8 cellular contexts compared by ENCODE assay signal in genomic region chrX:120468071-120468470, GRCh38. TPM values are rescaled to one million over a fixed set of nuclear protein-coding genes. Genes with fewer than 3 reads are reported as not detected.
A peak's percentile ranks its signal among the peaks of the same experiment; 100 is the strongest.
DNase-seq lines count a peak whose midpoint lies in the region; ATAC-seq and TF ChIP-seq lines count a peak whose summit lies in the region.

No MANE protein-coding gene starts in this region.

- H3K9ac ChIP-seq in BLaER1 (peak overlapping the region; percentile 84), Karpas-422 (ENCODE audit: low read length) (peak overlapping the region; percentile 78)

- intact Hi-C loops in natural killer cell (cut with micrococcal nuclease) = loop anchor here (5.0 kb wide), 1 partner anchor 166 kb away; no protein-coding TSS in a partner anchor

- no peaks in the 10 kb centered on the region for H3K27me3 Mint-ChIP-seq in natural killer cell (ENCODE audit: low read depth in 2 of 2)

- peak overlapping the region; percentile 83 to 88 for H3K27ac Mint-ChIP-seq in natural killer cell

- peak overlapping the region; percentile 83 for H3K27ac ChIP-seq in BLaER1
- H3K27ac ChIP-seq in Karpas-422 (ENCODE audit: low read length) = no peak overlapping the region
- peak overlapping the region; percentile 90 for H3K27ac ChIP-seq in caudate nucleus (ENCODE audit: low read depth, low read length)

- H3K4me2 ChIP-seq in BLaER1 = peak overlapping the region; percentile 80
- peak overlapping the region; percentile 70 for H3K4me2 ChIP-seq in Karpas-422 (ENCODE audit: low read depth, low read length, poor library complexity, severe bottlenecking)

- H3K36me3 ChIP-seq in BLaER1 (no peaks in the 10 kb centered on the region), Karpas-422 (ENCODE audit: insufficient read depth, low read length) (no peaks in the 10 kb centered on the region)

- peaks cover 42% of the 10 kb centered on the region for H3K79me2 ChIP-seq in Karpas-422 (ENCODE audit: low read length)

- peak overlapping the region; percentile 91 for H3K4me3 Mint-ChIP-seq in natural killer cell

- H3K4me3 ChIP-seq in BLaER1 (peak overlapping the region; percentile 74), Karpas-422 (ENCODE audit: low read length) (peak overlapping the region; percentile 89)

- H3K27me3 ChIP-seq in BLaER1 (no peaks in the 10 kb centered on the region), Karpas-422 (ENCODE audit: low read length) (no peaks in the 10 kb centered on the region)

- TF ChIP-seq CTCF in natural killer cell (IDR thresholded peaks at IDR 0.05) = no peak

- H3K9me3 Mint-ChIP-seq in natural killer cell = no peaks in the 10 kb centered on the region

- peaks cover 21 to 29% of the 10 kb centered on the region in 2 donors for H3K4me1 Mint-ChIP-seq in natural killer cell

- H3K4me1 ChIP-seq in BLaER1 (peaks cover 13% of the 10 kb centered on the region), Karpas-422 (ENCODE audit: low read length) (peaks cover 11% of the 10 kb centered on the region)

- peaks cover 42% of the 10 kb centered on the region for H4K20me1 ChIP-seq in BLaER1
- H4K20me1 ChIP-seq in Karpas-422 (ENCODE audit: insufficient read depth, low read depth, low read length) = peaks cover 3% of the 10 kb centered on the region; the same call in 1 of the 2 replicates

- ATAC-seq in natural killer cell (no peak), HG03342 (IDR thresholded peaks at IDR 0.05; ENCODE audit: unreplicated experiment) (no peak), GM18907 (IDR thresholded peaks at IDR 0.05; ENCODE audit: unreplicated experiment) (no peak)

- H3K9me2 ChIP-seq in Karpas-422 (replicated peaks; ENCODE audit: insufficient read depth, low read length) = no peaks in the 10 kb centered on the region

- H3K36me3 Mint-ChIP-seq in natural killer cell = no peaks in the 10 kb centered on the region

- no peak overlapping the region for H2AFZ ChIP-seq in Karpas-422 (ENCODE audit: low read length)

- peak; percentile 38 for DNase-seq in Karpas-422
- DNase-seq in caudate nucleus (lab: John Stamatoyannopoulos, UW) = no peak
- DNase-seq in natural killer cell = no peak
- no peak for DNase-seq in cerebellar nuclear complex (lab: John Stamatoyannopoulos, UW)
- DNase-seq in NCI-H2029 treated with DMSO at 0.1 percent for 48 hours (lab: John Stamatoyannopoulos, UW) = no peak

- H3K9me3 ChIP-seq in BLaER1 (no peaks in the 10 kb centered on the region), Karpas-422 (ENCODE audit: low read length) (no peaks in the 10 kb centered on the region)

RNA-seq across cellular contexts. Expression of gene LAMP2, which starts 1.0 kb away (rescaled TPM):
- total RNA-seq in Karpas-422 (2014; rRNA removed; shearing (Covaris generic); ENCODE audit: low replicate concordance) = 13.7 and 46.1 TPM in 2 replicates
- 10 to 100 TPM; 33.8 to 45.8 (median 39.1) TPM for total RNA-seq in natural killer cell
